In genomic region chr14:32075636-32076277, GRCh38 we compare ENCODE assay signal across 8 cellular contexts. TPM values are rescaled to one million over a fixed set of nuclear protein-coding genes. Genes with fewer than 3 reads are reported as not detected.
DNase-seq lines count a peak whose midpoint lies in the region; ATAC-seq and TF ChIP-seq lines count a peak whose summit lies in the region.

No MANE protein-coding gene starts in this region.

- H3K4me3 Mint-ChIP-seq in CD4-positive, CD25-positive, alpha-beta regulatory T cell = peak overlapping the region; percentile 97 to 98 (median 98)
- H3K4me3 Mint-ChIP-seq in activated naive CD8-positive, alpha-beta T cell treated with anti-CD3 and anti-CD28 coated beads, Interleukin-2, amount 50 U/mL, for 24 hours = peak overlapping the region; percentile 98

- H3K9me3 ChIP-seq in CD4-positive, CD25-positive, alpha-beta regulatory T cell (ENCODE audit: control insufficient read depth in 2 of 2, low read length in 2 of 2) = no peaks in the 10 kb centered on the region
- H3K9me3 ChIP-seq in left ventricle myocardium inferior (replicated peaks) = no peaks in the 10 kb centered on the region

- no peaks in the 10 kb centered on the region for H4K20me1 ChIP-seq in KMS-11 (ENCODE audit: insufficient read depth)

- no peaks in the 10 kb centered on the region for H3K36me3 Mint-ChIP-seq in CD4-positive, CD25-positive, alpha-beta regulatory T cell
- H3K36me3 Mint-ChIP-seq in activated naive CD8-positive, alpha-beta T cell treated with anti-CD3 and anti-CD28 coated beads, Interleukin-2, amount 50 U/mL, for 24 hours (ENCODE audit: low read depth) = no peaks in the 10 kb centered on the region

- intact Hi-C loops in left ventricle myocardium inferior (cut with micrococcal nuclease) = loop anchor here (5.0 to 10.0 kb wide), 2 partner anchors 127 to 661 kb away; partner anchors contain the start of genes RNU6-7 and RNU6-8

- no peak for DNase-seq in CD4-positive, CD25-positive, alpha-beta regulatory T cell
- DNase-seq in activated naive CD8-positive, alpha-beta T cell treated with anti-CD3 and anti-CD28 coated beads, Interleukin-2, amount 50 U/mL, for 24 hours = no peak
- DNase-seq in left ventricle myocardium inferior (peak; percentile 53), pons (ENCODE audit: low spot score) (peak; percentile 68), NCI-H226 (no peak)

- H3K79me2 ChIP-seq in KMS-11 (ENCODE audit: insufficient read depth, low read depth) = peaks cover 22% of the 10 kb centered on the region; the same call in 1 of the 2 replicates

- H3K9me3 Mint-ChIP-seq in CD4-positive, CD25-positive, alpha-beta regulatory T cell = peaks cover 0 to 1% (median 0%) of the 10 kb centered on the region in 7 donors
- no peaks in the 10 kb centered on the region for H3K9me3 Mint-ChIP-seq in activated naive CD8-positive, alpha-beta T cell treated with anti-CD3 and anti-CD28 coated beads, Interleukin-2, amount 50 U/mL, for 24 hours

- H3K27ac ChIP-seq in CD4-positive, CD25-positive, alpha-beta regulatory T cell (ENCODE audit: insufficient read depth, low read length, poor library complexity, severe bottlenecking) = peak overlapping the region; percentile 75
- H3K27ac ChIP-seq in KMS-11 (peak overlapping the region; percentile 73), left ventricle myocardium inferior (replicated peaks) (peak overlapping the region; percentile 99)

- H3K4me1 ChIP-seq in CD4-positive, CD25-positive, alpha-beta regulatory T cell (ENCODE audit: control insufficient read depth, insufficient read depth, low read length, poor library complexity, severe bottlenecking) = peaks cover 29% of the 10 kb centered on the region
- peaks cover 24% of the 10 kb centered on the region for H3K4me1 ChIP-seq in KMS-11 (ENCODE audit: low read depth, poor library complexity, severe bottlenecking)
- H3K4me1 ChIP-seq in left ventricle myocardium inferior = peaks cover 66% of the 10 kb centered on the region

- H3K27me3 ChIP-seq in CD4-positive, CD25-positive, alpha-beta regulatory T cell (ENCODE audit: control insufficient read depth, insufficient read depth, low read length) = no peaks in the 10 kb centered on the region
- H3K27me3 ChIP-seq in KMS-11 (ENCODE audit: insufficient read depth, low read depth) (no peaks in the 10 kb centered on the region), left ventricle myocardium inferior (ENCODE audit: low read depth) (no peaks in the 10 kb centered on the region)

- TF ChIP-seq CTCF in KMS-11 (conservative IDR thresholded peaks at IDR 0.05; ENCODE audit: low read depth, low read length) = no peak
- no peak for TF ChIP-seq CTCF in left ventricle myocardium inferior (IDR thresholded peaks at IDR 0.05; ENCODE audit: borderline replicate concordance)

- H3K4me3 ChIP-seq in CD4-positive, CD25-positive, alpha-beta regulatory T cell (ENCODE audit: low read depth, low read length) = peak overlapping the region; percentile 93
- no peak overlapping the region for H3K4me3 ChIP-seq in KMS-11 (IDR thresholded peaks at IDR 0.05; ENCODE audit: insufficient read depth, low read depth, low read length)
- H3K4me3 ChIP-seq in left ventricle myocardium inferior = peak overlapping the region; percentile 94

- H3K27me3 Mint-ChIP-seq in CD4-positive, CD25-positive, alpha-beta regulatory T cell = peaks cover 22% of the 10 kb centered on the region
- H3K27me3 Mint-ChIP-seq in activated naive CD8-positive, alpha-beta T cell treated with anti-CD3 and anti-CD28 coated beads, Interleukin-2, amount 50 U/mL, for 24 hours = no peaks in the 10 kb centered on the region

- peak overlapping the region; percentile 96 for H2AFZ ChIP-seq in KMS-11 (ENCODE audit: low read depth)

- peak overlapping the region; percentile 66 for H3K9ac ChIP-seq in KMS-11

- no peaks in the 10 kb centered on the region for H3K36me3 ChIP-seq in CD4-positive, CD25-positive, alpha-beta regulatory T cell (ENCODE audit: control insufficient read depth, insufficient read depth, low read length)
- no peaks in the 10 kb centered on the region for H3K36me3 ChIP-seq in KMS-11 (ENCODE audit: insufficient read depth)
- H3K36me3 ChIP-seq in left ventricle myocardium inferior = no peaks in the 10 kb centered on the region

- peak overlapping the region; percentile 94 to 97 (median 96) for H3K27ac Mint-ChIP-seq in CD4-positive, CD25-positive, alpha-beta regulatory T cell
- peak overlapping the region; percentile 95 for H3K27ac Mint-ChIP-seq in activated naive CD8-positive, alpha-beta T cell treated with anti-CD3 and anti-CD28 coated beads, Interleukin-2, amount 50 U/mL, for 24 hours

- ATAC-seq in CD4-positive, CD25-positive, alpha-beta regulatory T cell (ENCODE audit: low read depth in 2 of 2) = no peak
- ATAC-seq in GM19395 (IDR thresholded peaks at IDR 0.05; ENCODE audit: unreplicated experiment) = peak; percentile 37
- peak; percentile 29 for ATAC-seq in activated naive CD8-positive, alpha-beta T cell treated with anti-CD3 and anti-CD28 coated beads, Interleukin-2, amount 50 U/mL, for 24 hours
- no peak for ATAC-seq in GM21717 (IDR thresholded peaks at IDR 0.05; ENCODE audit: unreplicated experiment)

- peak overlapping the region; percentile 64 for H3K4me2 ChIP-seq in KMS-11

- peaks cover 15 to 42% (median 30%) of the 10 kb centered on the region in 4 donors for H3K4me1 Mint-ChIP-seq in CD4-positive, CD25-positive, alpha-beta regulatory T cell
- H3K4me1 Mint-ChIP-seq in activated naive CD8-positive, alpha-beta T cell treated with anti-CD3 and anti-CD28 coated beads, Interleukin-2, amount 50 U/mL, for 24 hours = peaks cover 37% of the 10 kb centered on the region

RNA-seq across cellular contexts. Expression of gene ARHGAP5, which starts 1.3 kb away (rescaled TPM):
- 32.1 TPM for total RNA-seq in CD4-positive, CD25-positive, alpha-beta regulatory T cell
- polyA plus RNA-seq in CD4-positive, CD25-positive, alpha-beta regulatory T cell = 10 to 100 TPM; 25.2 to 38.4 (median 30.4) TPM
- 238 TPM for total RNA-seq in left ventricle myocardium inferior

Comparison
In these comparisons a context has a peak if more than half of its experiments do, and no peak if none do; other contexts are left out.
1. ATAC-seq: peak in GM19395 (single experiment) and activated naive CD8-positive, alpha-beta T cell treated with anti-CD3 and anti-CD28 coated beads, Interleukin-2, amount 50 U/mL, for 24 hours (single experiment); none in CD4-positive, CD25-positive, alpha-beta regulatory T cell (0 of 2) and GM21717 (single experiment).
2. DNase-seq: peak in left ventricle myocardium inferior (single experiment) and pons (single experiment); none in CD4-positive, CD25-positive, alpha-beta regulatory T cell (0 of 3), activated naive CD8-positive, alpha-beta T cell treated with anti-CD3 and anti-CD28 coated beads, Interleukin-2, amount 50 U/mL, for 24 hours (single experiment) and NCI-H226 (single experiment).
3. Peak in every context shown above with its lines, with median percentiles within 50 percentile points of each other: H3K27ac ChIP-seq.